15 cellular contexts compared by ENCODE assay signal in the genomic region with DNA sequence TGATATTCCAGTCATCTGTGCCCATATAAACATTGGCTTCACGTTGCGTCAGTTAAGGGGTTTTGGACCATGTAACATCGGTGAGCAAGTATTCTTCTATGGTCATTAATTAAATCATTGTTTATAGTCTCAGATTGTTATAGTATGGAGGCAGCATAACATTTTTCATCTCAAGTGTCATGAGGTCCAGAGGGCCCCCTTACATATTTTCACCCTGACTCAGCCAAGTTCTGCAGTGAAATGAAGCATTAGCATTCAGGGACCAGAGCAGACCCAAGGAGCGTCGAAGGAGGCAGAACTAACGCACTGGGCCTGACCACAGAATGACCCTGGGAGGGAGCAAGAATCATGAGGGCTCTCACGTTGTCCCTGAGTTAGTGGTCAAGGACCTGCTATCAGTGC.
DNase-seq lines count a peak whose midpoint lies in the region; ATAC-seq lines count a peak whose summit lies in the region.
"Had no signal": no experiment of that assay in that cellular context is flagged by ENCODE, and none has a peak within 500 bp of the region (broad histone marks: within the 10 kb centered on the region; RNA-seq: fewer than 3 reads in every experiment).

No MANE protein-coding gene starts in this region.

- H3K18ac ChIP-seq in mesendoderm (ENCODE audit: low read length): no peak overlapping the region

- H3K9me3 ChIP-seq in HAP-1: no peaks in the 10 kb centered on the region

- no peak overlapping the region for H3K4me3 Mint-ChIP-seq in activated T-cell treated with anti-CD3 and anti-CD28 coated beads, Interleukin-2, amount 50 U/mL, for 72 hours
- no peak overlapping the region for H3K4me3 Mint-ChIP-seq in activated T-helper 2 cell treated with anti-CD3 and anti-CD28 coated beads, Interferon-gamma antibody, Interleukin-2, Interleukin-4, amounts not matched to agents 10 μg/mL and 5 μg/mL and 100 μg/mL, durations not matched to agents 14 hours and 24 hours and 36 hours (ENCODE audit: low read depth)

- H3K27me3 ChIP-seq in mesendoderm (ENCODE audit: insufficient read depth, low read length, poor library complexity) (no peaks in the 10 kb centered on the region), HAP-1 (ENCODE audit: low read depth) (no peaks in the 10 kb centered on the region)

- H3K23ac ChIP-seq in mesendoderm (ENCODE audit: low read length): no peak overlapping the region

- H3K79me1 ChIP-seq in mesendoderm (ENCODE audit: low read length): no peaks in the 10 kb centered on the region

- no peak overlapping the region for H3K4me2 ChIP-seq in mesendoderm (ENCODE audit: low read length)

- H4K8ac ChIP-seq in mesendoderm (ENCODE audit: low read depth, low read length): no peak overlapping the region

- H2BK15ac ChIP-seq in mesendoderm (replicated peaks; ENCODE audit: low read depth): no peak overlapping the region

- H3K4me3 ChIP-seq in mesendoderm (ENCODE audit: low read length): no peak overlapping the region
- no peak overlapping the region for H3K4me3 ChIP-seq in HAP-1
- H3K4me3 ChIP-seq: skin epidermis had no signal

- ATAC-seq in activated T-cell treated with anti-CD3 and anti-CD28 coated beads, Interleukin-2, amount 50 U/mL, for 72 hours (replicated peaks in 1 of 2): no peak
- ATAC-seq: left ventricle myocardium superior had no signal

- in situ Hi-C loops in HAP-1 (cut with MboI; ENCODE audit: low sequenced_read_pairs): no loop called here

- no peak overlapping the region for H3K9ac ChIP-seq in mesendoderm (ENCODE audit: low read length)

- H2BK5ac ChIP-seq in mesendoderm (ENCODE audit: low read length): no peak overlapping the region

- no peak overlapping the region for H4K5ac ChIP-seq in mesendoderm (ENCODE audit: low read length)

- H3K4me1 Mint-ChIP-seq in activated T-cell treated with anti-CD3 and anti-CD28 coated beads, Interleukin-2, amount 50 U/mL, for 72 hours (ENCODE audit: low read depth): no peaks in the 10 kb centered on the region
- no peaks in the 10 kb centered on the region for H3K4me1 Mint-ChIP-seq in activated T-helper 2 cell treated with anti-CD3 and anti-CD28 coated beads, Interferon-gamma antibody, Interleukin-2, Interleukin-4, amounts not matched to agents 10 μg/mL and 5 μg/mL and 100 μg/mL, durations not matched to agents 14 hours and 24 hours and 36 hours (ENCODE audit: low read depth)

- no CpG with 5 or more reads among the region's 7 CpGs for WGBS in mesendoderm (ENCODE audit: extremely low coverage, insufficient coverage, low lambda C conversion rate)

- peaks cover 0 to 2% of the 10 kb centered on the region in 2 donors for H3K36me3 Mint-ChIP-seq in activated T-cell treated with anti-CD3 and anti-CD28 coated beads, Interleukin-2, amount 50 U/mL, for 72 hours (ENCODE audit: insufficient read depth in 2 of 2)
- H3K36me3 Mint-ChIP-seq in activated T-helper 2 cell treated with anti-CD3 and anti-CD28 coated beads, Interferon-gamma antibody, Interleukin-2, Interleukin-4, amounts not matched to agents 10 μg/mL and 5 μg/mL and 100 μg/mL, durations not matched to agents 14 hours and 24 hours and 36 hours (ENCODE audit: low read depth): no peaks in the 10 kb centered on the region

- H3K36me3 ChIP-seq in mesendoderm (ENCODE audit: control insufficient read depth, insufficient read depth, low read length): no peaks in the 10 kb centered on the region
- no peaks in the 10 kb centered on the region for H3K36me3 ChIP-seq in HAP-1 (replicated peaks)

- no peaks in the 10 kb centered on the region for H3K79me2 ChIP-seq in mesendoderm (ENCODE audit: control insufficient read depth, insufficient read depth, low read length)

- no peaks in the 10 kb centered on the region for H3K27me3 Mint-ChIP-seq in activated T-cell treated with anti-CD3 and anti-CD28 coated beads, Interleukin-2, amount 50 U/mL, for 72 hours (ENCODE audit: low read depth)
- no peaks in the 10 kb centered on the region for H3K27me3 Mint-ChIP-seq in activated T-helper 2 cell treated with anti-CD3 and anti-CD28 coated beads, Interferon-gamma antibody, Interleukin-2, Interleukin-4, amounts not matched to agents 10 μg/mL and 5 μg/mL and 100 μg/mL, durations not matched to agents 14 hours and 24 hours and 36 hours (ENCODE audit: low read depth)

- DNase-seq in AG08395 (ENCODE audit: low spot score) (peak; percentile 7), HS-5 (ENCODE audit: low read depth) (peak; percentile 90), dedifferentiated amniotic fluid mesenchymal stem cell (ENCODE audit: extremely low spot score) (peak; percentile 82), mesendoderm (peak; percentile 57), NOMO-1 treated with dmso at 0.1 percent for 144 hours (lab: John Stamatoyannopoulos, UW; ENCODE audit: unreplicated experiment) (no peak), HAP-1 (ENCODE audit: low spot score in 2 of 2) (no peak)
- no peak for DNase-seq in activated T-cell treated with anti-CD3 and anti-CD28 coated beads, Interleukin-2, amount 50 U/mL, for 72 hours
- no peak for DNase-seq in activated T-helper 2 cell treated with anti-CD3 and anti-CD28 coated beads, Interferon-gamma antibody, Interleukin-2, Interleukin-4, amounts not matched to agents 10 μg/mL and 5 μg/mL and 100 μg/mL, durations not matched to agents 14 hours and 24 hours and 36 hours (ENCODE audit: low spot score)
- DNase-seq: activated CD8-positive, alpha-beta memory T cell treated with anti-CD3 and anti-CD28 coated beads for 24 hours; activated naive CD4-positive, alpha-beta T cell; central memory CD4-positive, alpha-beta T cell; left ventricle myocardium superior; NCI-H2171 had no signal

- H3K27ac Mint-ChIP-seq in activated T-cell treated with anti-CD3 and anti-CD28 coated beads, Interleukin-2, amount 50 U/mL, for 72 hours: no peak overlapping the region
- no peak overlapping the region for H3K27ac Mint-ChIP-seq in activated T-helper 2 cell treated with anti-CD3 and anti-CD28 coated beads, Interferon-gamma antibody, Interleukin-2, Interleukin-4, amounts not matched to agents 10 μg/mL and 5 μg/mL and 100 μg/mL, durations not matched to agents 14 hours and 24 hours and 36 hours

- H3K27ac ChIP-seq in mesendoderm (ENCODE audit: low read depth, low read length): no peak overlapping the region
- H3K27ac ChIP-seq: VCaP had no signal

- intact Hi-C loops in activated T-helper 2 cell treated with anti-CD3 and anti-CD28 coated beads, Interferon-gamma antibody, Interleukin-2, Interleukin-4, amounts not matched to agents 10 μg/mL and 5 μg/mL and 100 μg/mL, durations not matched to agents 14 hours and 24 hours and 36 hours (cut with micrococcal nuclease): no loop called here

- H3K4ac ChIP-seq in mesendoderm (ENCODE audit: low read depth, low read length): no peak overlapping the region

- no peak overlapping the region for H3K56ac ChIP-seq in mesendoderm (ENCODE audit: low read length)

- H3K9me3 Mint-ChIP-seq in activated T-cell treated with anti-CD3 and anti-CD28 coated beads, Interleukin-2, amount 50 U/mL, for 72 hours: peaks cover 0 to 4% of the 10 kb centered on the region in 2 donors
- H3K9me3 Mint-ChIP-seq in activated T-helper 2 cell treated with anti-CD3 and anti-CD28 coated beads, Interferon-gamma antibody, Interleukin-2, Interleukin-4, amounts not matched to agents 10 μg/mL and 5 μg/mL and 100 μg/mL, durations not matched to agents 14 hours and 24 hours and 36 hours: no peaks in the 10 kb centered on the region

- H2AK5ac ChIP-seq in mesendoderm (ENCODE audit: low read length): no peak overlapping the region

- H3K4me1 ChIP-seq in mesendoderm (ENCODE audit: control insufficient read depth, low read depth, low read length): no peaks in the 10 kb centered on the region
- H3K4me1 ChIP-seq in HAP-1: no peaks in the 10 kb centered on the region

- H2BK120ac ChIP-seq in mesendoderm (ENCODE audit: low read depth, low read length): no peak overlapping the region

Comparison
In these comparisons a context has a peak if more than half of its experiments do, and no peak if none do; other contexts are left out.
1. DNase-seq: peak in AG08395 (single experiment), HS-5 (single experiment), dedifferentiated amniotic fluid mesenchymal stem cell (single experiment) and mesendoderm (single experiment); none in NOMO-1 treated with dmso at 0.1 percent for 144 hours (single experiment), activated T-cell treated with anti-CD3 and anti-CD28 coated beads, Interleukin-2, amount 50 U/mL, for 72 hours (0 of 2), HAP-1 (0 of 2) and activated T-helper 2 cell treated with anti-CD3 and anti-CD28 coated beads, Interferon-gamma antibody, Interleukin-2, Interleukin-4, amounts not matched to agents 10 μg/mL and 5 μg/mL and 100 μg/mL, durations not matched to agents 14 hours and 24 hours and 36 hours (single experiment).